In genomic region chr6:151359486-151359885, GRCh38 we compare ENCODE assay signal across 16 cellular contexts. TPM values are rescaled to one million over a fixed set of nuclear protein-coding genes. Genes with fewer than 3 reads are reported as not detected.
DNase-seq lines count a peak whose midpoint lies in the region; ATAC-seq and TF ChIP-seq lines count a peak whose summit lies in the region.
"Had no signal": no experiment of that assay in that cellular context is flagged by ENCODE, and none has a peak within 500 bp of the region (broad histone marks: within the 10 kb centered on the region; RNA-seq: fewer than 3 reads in every experiment).

No MANE protein-coding gene starts in this region.

- ATAC-seq in HCT116 (peak; percentile 33), upper lobe of left lung (ENCODE audit: low FRiP score in 2 of 2) (no peak), GM18868 (IDR thresholded peaks at IDR 0.05; ENCODE audit: unreplicated experiment) (no peak)

- intact Hi-C loops in HCT116 (cut with micrococcal nuclease), result loop anchor here (5.0 kb wide), 1 partner anchor 908 kb away; no protein-coding TSS in a partner anchor

- RAD21 ChIA-PET in HCT116 (lab: Charles Lee; ENCODE audit: low non-redundant PET in 1 of 2, low total read pairs in 2 of 2, uncharacterized antibody in 2 of 2, unreplicated experiment in 2 of 2), result no interaction called here

- H3K4me3 ChIP-seq in HCT116 (replicated peaks in 1 of 2; ENCODE audit: low read depth in 1 of 2, low read length in 2 of 2), result no peak overlapping the region
- no peak overlapping the region for H3K4me3 ChIP-seq in endodermal cell (ENCODE audit: low read length)
- no peak overlapping the region for H3K4me3 ChIP-seq in upper lobe of left lung
- H3K4me3 ChIP-seq: BLaER1 had no signal

- DNase-seq in HCT116 (ENCODE audit: low read depth, low spot score) (no peak), endodermal cell (peak; percentile 13), mesothelial cell of epicardium (ENCODE audit: low spot score in 2 of 2, unreplicated experiment in 2 of 2) (no peak), type B pancreatic cell (ENCODE audit: extremely low spot score, unreplicated experiment) (no peak), upper lobe of left lung (no peak)
- DNase-seq in activated T-cell treated with anti-CD3 and anti-CD28 coated beads, Interleukin-2, amount 50 U/mL, for 24 hours, result no peak
- DNase-seq: 8988T; CD4-positive, alpha-beta memory T cell; DMS153; DMS79; GDM1; GOT3; H7 had no signal

- H3K4me3 Mint-ChIP-seq in endodermal cell, result no peak overlapping the region
- H3K4me3 Mint-ChIP-seq in mesothelial cell of epicardium, result no peak overlapping the region
- H3K4me3 Mint-ChIP-seq in type B pancreatic cell, result peak overlapping the region; percentile 39
- H3K4me3 Mint-ChIP-seq in activated T-cell treated with anti-CD3 and anti-CD28 coated beads, Interleukin-2, amount 50 U/mL, for 24 hours, result no peak overlapping the region
- H3K4me3 Mint-ChIP-seq: CD14-positive monocyte; CD4-positive, alpha-beta memory T cell had no signal

- H3K9ac ChIP-seq in HCT116 (ENCODE audit: low read length) (no peak overlapping the region), endodermal cell (ENCODE audit: extremely low read depth, low read length, poor library complexity, severe bottlenecking) (no peak overlapping the region)
- H3K9ac ChIP-seq: BLaER1 had no signal

- no peak overlapping the region for H3K27ac ChIP-seq in HCT116 (ENCODE audit: low read depth, low read length)
- no peak overlapping the region for H3K27ac ChIP-seq in endodermal cell (ENCODE audit: low read depth, low read length)
- H3K27ac ChIP-seq in upper lobe of left lung, result no peak overlapping the region
- H3K27ac ChIP-seq: BLaER1 had no signal

- peaks cover 5% of the 10 kb centered on the region; the same call in 1 of the 2 replicates for H3K79me2 ChIP-seq in HCT116 (ENCODE audit: insufficient read depth, low read length)

- WGBS in endodermal cell (ENCODE audit: insufficient coverage in 1 of 2, insufficient read length in 1 of 2), 2 experiments, result 90 to 97% methylated on average over 3 to 5 of the region's 5 CpGs
- WGBS in upper lobe of left lung, 2 donors, result 96 to 99% methylated on average over 5 of the region's 5 CpGs

- CTCF ChIA-PET in HCT116 (lab: Charles Lee), result no interaction called here

- H3K9me2 ChIP-seq in HCT116 (ENCODE audit: insufficient read depth), result no peaks in the 10 kb centered on the region

- H4K20me1 ChIP-seq in HCT116 (ENCODE audit: insufficient read depth), result peaks cover 6% of the 10 kb centered on the region; the same call in 1 of the 2 replicates

- no TSS peak for BruUV-seq in HCT116 (replicated peaks; lab: Mats Ljungman, UMichigan)

- H3K4me1 Mint-ChIP-seq in endodermal cell, result no peaks in the 10 kb centered on the region
- H3K4me1 Mint-ChIP-seq in mesothelial cell of epicardium, result peaks cover 15% of the 10 kb centered on the region
- no peaks in the 10 kb centered on the region for H3K4me1 Mint-ChIP-seq in type B pancreatic cell (ENCODE audit: unreplicated experiment)
- peaks cover 14% of the 10 kb centered on the region for H3K4me1 Mint-ChIP-seq in activated T-cell treated with anti-CD3 and anti-CD28 coated beads, Interleukin-2, amount 50 U/mL, for 24 hours (ENCODE audit: low read depth)

- no peak overlapping the region for H2AFZ ChIP-seq in HCT116 (ENCODE audit: low read depth, low read length, poor library complexity, severe bottlenecking)

- no peak for TF ChIP-seq RAD21 in HCT116 (IDR thresholded peaks at IDR 0.05; ENCODE audit: low read depth)

- POLR2A ChIA-PET in HCT116 (lab: Charles Lee), result no interaction called here

- H3K27me3 ChIP-seq in HCT116 (ENCODE audit: insufficient read depth, low read length) (no peaks in the 10 kb centered on the region), endodermal cell (ENCODE audit: control insufficient read depth, insufficient read depth, low read length, poor library complexity, severe bottlenecking) (no peaks in the 10 kb centered on the region), upper lobe of left lung (no peaks in the 10 kb centered on the region)
- H3K27me3 ChIP-seq: BLaER1 had no signal

- no peaks in the 10 kb centered on the region for H3K9me3 ChIP-seq in HCT116 (ENCODE audit: control insufficient read depth in 1 of 2, insufficient read depth in 1 of 2, low read depth in 1 of 2, low read length in 2 of 2)
- no peaks in the 10 kb centered on the region for H3K9me3 ChIP-seq in endodermal cell (ENCODE audit: control insufficient read depth, low read length)
- no peaks in the 10 kb centered on the region for H3K9me3 ChIP-seq in upper lobe of left lung
- H3K9me3 ChIP-seq: BLaER1 had no signal

- no peak for TF ChIP-seq EP300 in upper lobe of left lung (IDR thresholded peaks at IDR 0.05)

- H3K27ac Mint-ChIP-seq in endodermal cell (no peak overlapping the region), mesothelial cell of epicardium (peak overlapping the region; percentile 75), type B pancreatic cell (peak overlapping the region; percentile 93)
- H3K27ac Mint-ChIP-seq in activated T-cell treated with anti-CD3 and anti-CD28 coated beads, Interleukin-2, amount 50 U/mL, for 24 hours, result no peak overlapping the region
- H3K27ac Mint-ChIP-seq: CD4-positive, alpha-beta memory T cell had no signal

- H3K4me1 ChIP-seq in HCT116 (ENCODE audit: control insufficient read depth in 1 of 2, insufficient read depth in 2 of 2, low read length in 2 of 2) (no peaks in the 10 kb centered on the region), endodermal cell (ENCODE audit: control insufficient read depth, insufficient read depth, low read length) (no peaks in the 10 kb centered on the region), upper lobe of left lung (peaks cover 0 to 3% (median 0%) of the 10 kb centered on the region in 4 donors)
- H3K4me1 ChIP-seq: BLaER1 had no signal

- no peaks in the 10 kb centered on the region for H3K9me3 Mint-ChIP-seq in endodermal cell
- no peaks in the 10 kb centered on the region for H3K9me3 Mint-ChIP-seq in mesothelial cell of epicardium
- H3K9me3 Mint-ChIP-seq in type B pancreatic cell, result no peaks in the 10 kb centered on the region
- H3K9me3 Mint-ChIP-seq in activated T-cell treated with anti-CD3 and anti-CD28 coated beads, Interleukin-2, amount 50 U/mL, for 24 hours, result no peaks in the 10 kb centered on the region
- H3K9me3 Mint-ChIP-seq: CD4-positive, alpha-beta memory T cell had no signal

- peaks cover 28% of the 10 kb centered on the region for H3K36me3 Mint-ChIP-seq in endodermal cell (ENCODE audit: low read depth)
- H3K36me3 Mint-ChIP-seq in mesothelial cell of epicardium, result peaks cover 19% of the 10 kb centered on the region
- peaks cover 21% of the 10 kb centered on the region for H3K36me3 Mint-ChIP-seq in type B pancreatic cell
- H3K36me3 Mint-ChIP-seq in activated T-cell treated with anti-CD3 and anti-CD28 coated beads, Interleukin-2, amount 50 U/mL, for 24 hours (ENCODE audit: low read depth), result peaks cover 58% of the 10 kb centered on the region

- no peaks in the 10 kb centered on the region for H3K27me3 Mint-ChIP-seq in endodermal cell (ENCODE audit: insufficient read depth)
- no peaks in the 10 kb centered on the region for H3K27me3 Mint-ChIP-seq in mesothelial cell of epicardium (ENCODE audit: low read depth)
- no peaks in the 10 kb centered on the region for H3K27me3 Mint-ChIP-seq in type B pancreatic cell
- no peaks in the 10 kb centered on the region for H3K27me3 Mint-ChIP-seq in activated T-cell treated with anti-CD3 and anti-CD28 coated beads, Interleukin-2, amount 50 U/mL, for 24 hours
- H3K27me3 Mint-ChIP-seq: CD4-positive, alpha-beta memory T cell had no signal

- H3K36me3 ChIP-seq in HCT116 (ENCODE audit: control insufficient read depth in 1 of 2, insufficient read depth in 2 of 2, low read length in 2 of 2), result peaks cover 6 to 25% of the 10 kb centered on the region in 2 experiments; a peak in 3 of 4 replicates
- H3K36me3 ChIP-seq in endodermal cell (ENCODE audit: control insufficient read depth, insufficient read depth, low read length), result peaks cover 34% of the 10 kb centered on the region
- H3K36me3 ChIP-seq in upper lobe of left lung, result peaks cover 0 to 52% (median 7%) of the 10 kb centered on the region in 4 donors

- H3K4me2 ChIP-seq in HCT116 (ENCODE audit: low read length), result no peak overlapping the region
- H3K4me2 ChIP-seq: BLaER1 had no signal

- no peak for TF ChIP-seq CTCF in HCT116 (IDR thresholded peaks at IDR 0.05 in 2 of 3, conservative IDR thresholded peaks at IDR 0.05 in 1 of 3; ENCODE audit: borderline replicate concordance in 1 of 3, insufficient read depth in 1 of 3, low read depth in 2 of 3, low read length in 2 of 3)
- TF ChIP-seq CTCF in endodermal cell (conservative IDR thresholded peaks at IDR 0.05), result no peak
- TF ChIP-seq CTCF in mesothelial cell of epicardium (IDR thresholded peaks at IDR 0.05; ENCODE audit: unreplicated experiment), result no peak
- no peak for TF ChIP-seq CTCF in type B pancreatic cell (conservative IDR thresholded peaks at IDR 0.05)
- no peak for TF ChIP-seq CTCF in upper lobe of left lung (IDR thresholded peaks at IDR 0.05)

- TF ChIP-seq POLR2A in HCT116 (IDR thresholded peaks at IDR 0.05; ENCODE audit: borderline replicate concordance, extremely low read depth, insufficient read depth, insufficient read length) (no peak), upper lobe of left lung (IDR thresholded peaks at IDR 0.05) (no peak)

TF ChIP-seq in HCT116, 20 proteins besides CTCF, POLR2A, EP300 and RAD21:
- TF ChIP-seq ZFX (IDR thresholded peaks at IDR 0.05) (no peak), POLR2AphosphoS5 (IDR thresholded peaks at IDR 0.05; ENCODE audit: low read depth, low read length) (peak; percentile 47), MAX (IDR thresholded peaks at IDR 0.05) (peak; percentile 33; the same call in 1 of the 2 replicates), SP1 (IDR thresholded peaks at IDR 0.05; ENCODE audit: low read depth) (0 out of 2 replicates have a peak, but pooled peaks have one; percentile 2)

RNA-seq across cellular contexts. Expression of gene ZBTB2, which starts 31.9 kb away (rescaled TPM):
- 12.5 TPM for total RNA-seq in HCT116 (2021; ENCODE audit: unreplicated experiment)
- 7.5 and 7.9 TPM in 2 replicates for polyA plus RNA-seq in HCT116 (2012)
- total RNA-seq in endodermal cell, result 10 to 100 TPM; 11.4 to 15.2 TPM
- polyA plus RNA-seq in endodermal cell (2013, experiment 1 of 2), result 11.3 TPM
- polyA plus RNA-seq in endodermal cell (2013, experiment 2 of 2), result 11.1 TPM
- total RNA-seq in mesothelial cell of epicardium, result 15.2 to 16.1 TPM (median 15.8 TPM) in 3 replicates
- 13.5 and 14.8 TPM in 2 replicates for total RNA-seq in type B pancreatic cell (ENCODE audit: low replicate concordance)
- 10 to 100 TPM in 3 of 6 donors, 1 to 10 TPM in 3; 4.2 to 18.5 (median 10.9) TPM for total RNA-seq in upper lobe of left lung

Comparison
In these comparisons a context has a peak if more than half of its experiments do, and no peak if none do; other contexts are left out.
1. H3K27ac Mint-ChIP-seq: peak in mesothelial cell of epicardium (single experiment) and type B pancreatic cell (single experiment); none in endodermal cell (single experiment) and activated T-cell treated with anti-CD3 and anti-CD28 coated beads, Interleukin-2, amount 50 U/mL, for 24 hours (single experiment).